Comparison of ENCODE assay signal across 12 cellular contexts in the genomic region with DNA sequence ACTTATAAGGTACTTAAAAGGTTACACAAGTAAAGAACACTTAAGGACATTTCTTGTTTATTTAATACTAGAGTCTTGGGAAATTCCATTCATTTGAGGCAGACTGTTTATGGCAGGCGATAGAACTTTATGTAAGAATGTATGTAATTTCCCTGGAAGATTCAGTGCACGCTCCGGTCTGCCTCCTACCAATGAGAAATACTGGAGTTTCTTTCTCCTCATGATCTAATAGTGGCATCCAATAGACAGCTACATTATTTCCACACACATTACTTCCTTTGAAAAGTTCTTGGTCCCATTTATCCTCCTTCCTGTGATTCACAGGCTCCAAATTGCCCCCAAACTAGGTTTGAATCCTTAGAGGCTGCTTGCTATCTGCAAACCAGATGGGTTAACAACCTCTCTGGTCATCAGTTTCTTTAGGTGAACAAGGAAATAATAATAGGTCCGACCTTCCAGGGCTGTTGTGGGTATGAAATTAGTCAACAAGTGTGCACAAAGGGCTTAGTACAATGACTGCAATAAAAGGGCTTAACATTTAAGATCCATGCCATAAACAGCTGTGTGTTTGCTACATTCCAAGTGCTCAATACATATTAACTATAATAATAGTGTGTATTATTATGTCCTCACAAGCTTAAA. TPM values are rescaled to one million over a fixed set of nuclear protein-coding genes. Genes with fewer than 3 reads are reported as not detected.
DNase-seq lines count a peak whose midpoint lies in the region; ATAC-seq and TF ChIP-seq lines count a peak whose summit lies in the region.
"Had no signal": no experiment of that assay in that cellular context is flagged by ENCODE, and none has a peak within 500 bp of the region (broad histone marks: within the 10 kb centered on the region; RNA-seq: fewer than 3 reads in every experiment).

No MANE protein-coding gene starts in this region.

- H3K36me3 ChIP-seq in sigmoid colon, result no peaks in the 10 kb centered on the region

- no peaks in the 10 kb centered on the region for H3K9me3 ChIP-seq in sigmoid colon

- H3K4me1 ChIP-seq in sigmoid colon, result peaks cover 0 to 43% (median 34%) of the 10 kb centered on the region in 4 donors

- no peak for TF ChIP-seq CTCF in foreskin fibroblast (IDR thresholded peaks at IDR 0.05; ENCODE audit: low read depth, low read length)
- no peak for TF ChIP-seq CTCF in sigmoid colon (IDR thresholded peaks at IDR 0.05)

- 13 to 54% methylated on average over 4 of the region's 4 CpGs for WGBS in sigmoid colon, 2 donors

- H3K27me3 ChIP-seq in sigmoid colon, result no peaks in the 10 kb centered on the region

- no peak for TF ChIP-seq EP300 in sigmoid colon (IDR thresholded peaks at IDR 0.05)

- intact Hi-C loops in sigmoid colon (cut with DNase I), result no loop called here

- H3K4me3 ChIP-seq in foreskin fibroblast (ENCODE audit: low read depth in 1 of 2, low read length in 2 of 2) (no peak overlapping the region), sigmoid colon (no peak overlapping the region)

- ATAC-seq in HG02588 (IDR thresholded peaks at IDR 0.05; ENCODE audit: unreplicated experiment), result no peak
- ATAC-seq in HG03442 (IDR thresholded peaks at IDR 0.05; ENCODE audit: unreplicated experiment), result no peak
- ATAC-seq: stimulated activated naive CD8-positive, alpha-beta T cell treated with anti-CD3 and anti-CD28 coated beads, Interleukin-15, Interleukin-2, amounts not matched to agents 100 U/mL and 50 U/mL, for 24 hours had no signal

- DNase-seq in EL (peak; percentile 74), amniotic stem cell (lab: John Stamatoyannopoulos, UW) (peak; percentile 76), foreskin fibroblast (peak; percentile 51 to 85), sigmoid colon (no peak), NCI-H345 treated with DMSO at 0.1 percent for 48 hours (lab: John Stamatoyannopoulos, UW; ENCODE audit: unreplicated experiment) (no peak), NCI-H146 (lab: John Stamatoyannopoulos, UW) (no peak)
- DNase-seq: activated T-cell treated with anti-CD3 and anti-CD28 coated beads, Interleukin-2, amount 50 U/mL, for 24 hours; NCI-H774; stimulated activated naive CD8-positive, alpha-beta T cell treated with anti-CD3 and anti-CD28 coated beads, Interleukin-15, Interleukin-2, amounts not matched to agents 100 U/mL and 50 U/mL, for 24 hours; T1000 had no signal

- TF ChIP-seq POLR2A in sigmoid colon (IDR thresholded peaks at IDR 0.05), result no peak

- H3K27ac ChIP-seq in sigmoid colon, result peak overlapping the region; percentile 49 to 69 (median 55)

RNA-seq across cellular contexts. Expression of gene EIF4E3, which starts 30.7 kb away (rescaled TPM):
- 10 to 100 TPM; 24.7 to 35.3 (median 31.8) TPM for total RNA-seq in sigmoid colon
- 10 to 100 TPM; 14.8 to 31.2 (median 30.1) TPM for polyA plus RNA-seq in sigmoid colon

RNA-seq across cellular contexts. Expression of gene GPR27, which starts 59.2 kb away (rescaled TPM):
- 1 to 10 TPM in 2 of 4 donors, under 1 TPM in 2; 0.33 to 1.4 (median 0.95) TPM for total RNA-seq in sigmoid colon
- 1 to 10 TPM in 1 of 3 donors, under 1 TPM in 1, not detected in 1; 0.60 to 1.4 TPM for polyA plus RNA-seq in sigmoid colon

Comparison
In these comparisons a context has a peak if more than half of its experiments do, and no peak if none do; other contexts are left out.
1. DNase-seq: peak in EL (single experiment), amniotic stem cell (single experiment) and foreskin fibroblast (2 of 2); none in sigmoid colon (single experiment), NCI-H345 treated with DMSO at 0.1 percent for 48 hours (single experiment) and NCI-H146 (single experiment).